1 cellular context compared by ENCODE assay signal in the genomic region with DNA sequence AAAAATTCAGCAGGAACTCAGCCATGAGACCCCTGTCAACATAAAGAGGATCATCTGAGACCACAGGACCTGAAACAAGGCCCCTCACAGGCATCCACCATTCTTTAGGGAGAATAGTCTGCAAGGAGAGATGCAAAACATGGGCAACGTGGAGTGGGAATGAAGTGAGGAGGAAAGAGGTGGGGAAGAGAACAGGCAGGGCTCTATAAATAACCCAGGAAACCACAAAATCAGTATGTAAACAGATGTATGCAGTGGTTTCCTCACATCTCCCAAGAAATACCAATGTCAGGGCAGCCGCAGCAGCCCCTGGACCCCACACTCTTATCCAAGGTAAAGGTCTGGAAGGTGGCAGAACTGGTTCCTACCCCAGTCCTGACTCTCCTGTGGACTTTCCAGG.
TF ChIP-seq lines count a peak whose summit lies in the region.

No MANE protein-coding gene starts in this region.

TF ChIP-seq in IMR-90, 13 proteins besides CTCF, POLR2A, EP300 and RAD21 (continued from another document):
- TF ChIP-seq, protein P1, sequence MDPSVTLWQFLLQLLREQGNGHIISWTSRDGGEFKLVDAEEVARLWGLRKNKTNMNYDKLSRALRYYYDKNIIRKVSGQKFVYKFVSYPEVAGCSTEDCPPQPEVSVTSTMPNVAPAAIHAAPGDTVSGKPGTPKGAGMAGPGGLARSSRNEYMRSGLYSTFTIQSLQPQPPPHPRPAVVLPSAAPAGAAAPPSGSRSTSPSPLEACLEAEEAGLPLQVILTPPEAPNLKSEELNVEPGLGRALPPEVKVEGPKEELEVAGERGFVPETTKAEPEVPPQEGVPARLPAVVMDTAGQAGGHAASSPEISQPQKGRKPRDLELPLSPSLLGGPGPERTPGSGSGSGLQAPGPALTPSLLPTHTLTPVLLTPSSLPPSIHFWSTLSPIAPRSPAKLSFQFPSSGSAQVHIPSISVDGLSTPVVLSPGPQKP (IDR thresholded peaks at IDR 0.05; ENCODE audit: borderline replicate concordance, low read depth, low read length): no peak
